ENCODE assay signal across 7 cellular contexts in the genomic region with DNA sequence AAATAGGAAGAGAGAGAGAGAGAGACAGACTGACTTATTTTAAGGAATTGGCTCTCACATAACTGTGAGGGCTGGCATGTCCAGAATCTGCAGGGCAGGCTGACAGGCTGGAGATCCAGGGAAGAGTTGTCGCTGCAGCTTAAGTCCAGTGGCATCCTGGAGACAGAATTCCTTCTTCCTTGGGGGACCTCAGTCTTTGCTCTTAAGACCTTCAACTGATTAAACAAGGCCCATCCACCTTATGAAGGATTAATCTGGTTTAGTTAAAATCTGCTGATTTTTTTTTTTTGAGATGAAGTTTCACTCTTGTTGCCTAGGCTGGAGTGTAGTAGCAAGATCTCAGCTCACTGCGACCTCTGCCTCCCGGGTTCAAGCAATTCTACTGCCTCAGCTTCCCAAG.
"Had no signal": no experiment of that assay in that cellular context is flagged by ENCODE, and none has a peak within 500 bp of the region (broad histone marks: within the 10 kb centered on the region; RNA-seq: fewer than 3 reads in every experiment).

No MANE protein-coding gene starts in this region.

- H3K9ac ChIP-seq: KMS-11 had no signal

- DNase-seq: IMR-90, KBM-7, KG1 had no signal

- FAIRE-seq: HepG2, HTR-8/SVneo had no signal

- ATAC-seq: HepG2 had no signal

- H3K27ac ChIP-seq: HL-60, KMS-11 had no signal

- H3K4me2 ChIP-seq: KMS-11 had no signal
